ENCODE assay signal across 1 cellular context in the genomic region with DNA sequence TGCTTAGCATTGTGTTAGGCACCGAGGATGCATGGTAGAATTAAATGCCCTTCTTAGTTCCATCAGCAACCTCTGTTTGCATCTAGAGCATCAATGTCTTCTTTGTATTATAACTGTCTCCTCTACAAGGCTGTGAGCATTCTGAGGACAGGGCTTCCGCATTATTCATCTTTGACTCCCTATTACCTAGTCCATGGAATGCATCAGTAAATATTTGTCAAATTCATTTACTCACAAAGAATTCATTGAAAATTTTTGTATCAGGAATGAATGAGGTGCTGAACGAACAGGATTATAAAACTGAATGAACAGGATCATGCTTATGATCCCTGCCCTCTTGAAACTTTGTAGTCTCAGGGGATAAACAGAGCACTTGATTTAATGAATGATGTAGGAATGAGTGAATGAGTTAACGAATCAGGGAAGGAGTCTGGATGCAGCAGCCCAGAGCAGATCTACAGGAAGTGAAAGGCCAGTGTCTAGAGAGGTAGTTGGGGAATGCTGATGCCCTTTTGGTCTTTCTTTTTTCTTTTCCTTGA.
A peak's percentile ranks its signal among the peaks of the same experiment; 100 is the strongest.
TF ChIP-seq lines count a peak whose summit lies in the region.

No MANE protein-coding gene starts in this region.

TF ChIP-seq in HepG2, 621 proteins besides CTCF, POLR2A, EP300 and RAD21 (continued from another document):
- TF ChIP-seq SOX13 (IDR thresholded peaks at IDR 0.05) (no peak), SOX13 (CRISPR knock-in tag; conservative IDR thresholded peaks at IDR 0.05 in 1 of 2, IDR thresholded peaks at IDR 0.05 in 1 of 2) (peak in 1 of 2 experiments; percentile 27; a peak in 2 of 4 replicates), FOXA1 (IDR thresholded peaks at IDR 0.05) (no peak), FOXA1 (CRISPR knock-in tag; IDR thresholded peaks at IDR 0.05) (peak; percentile 35; the same call in 1 of the 2 replicates), CREM (IDR thresholded peaks at IDR 0.05) (peak; percentile 27; the same call in 1 of the 2 replicates), CREM (CRISPR knock-in tag; IDR thresholded peaks at IDR 0.05) (no peak), CREB1 (IDR thresholded peaks at IDR 0.05) (no peak), CREB1 (CRISPR knock-in tag; IDR thresholded peaks at IDR 0.05) (0 out of 2 replicates have a peak, but pooled peaks have one; percentile 10), ZMYM3 (CRISPR knock-in tag; IDR thresholded peaks at IDR 0.05) (peak; percentile 10; the same call in 1 of the 2 replicates)
- TF ChIP-seq, protein P1, sequence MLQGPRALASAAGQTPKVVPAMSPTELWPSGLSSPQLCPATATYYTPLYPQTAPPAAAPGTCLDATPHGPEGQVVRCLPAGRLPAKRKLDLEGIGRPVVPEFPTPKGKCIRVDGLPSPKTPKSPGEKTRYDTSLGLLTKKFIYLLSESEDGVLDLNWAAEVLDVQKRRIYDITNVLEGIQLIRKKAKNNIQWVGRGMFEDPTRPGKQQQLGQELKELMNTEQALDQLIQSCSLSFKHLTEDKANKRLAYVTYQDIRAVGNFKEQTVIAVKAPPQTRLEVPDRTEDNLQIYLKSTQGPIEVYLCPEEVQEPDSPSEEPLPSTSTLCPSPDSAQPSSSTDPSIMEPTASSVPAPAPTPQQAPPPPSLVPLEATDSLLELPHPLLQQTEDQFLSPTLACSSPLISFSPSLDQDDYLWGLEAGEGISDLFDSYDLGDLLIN (CRISPR knock-in tag; IDR thresholded peaks at IDR 0.05; ENCODE audit: borderline replicate concordance): no peak
TF ChIP-seq in HepG2: peak in this region for 15.
